15 cellular contexts compared by ENCODE assay signal in genomic region chr5:61019642-61020041, GRCh38.
DNase-seq lines count a peak whose midpoint lies in the region; ATAC-seq, FAIRE-seq and TF ChIP-seq lines count a peak whose summit lies in the region.
"Had no signal": no experiment of that assay in that cellular context is flagged by ENCODE, and none has a peak within 500 bp of the region (broad histone marks: within the 10 kb centered on the region; RNA-seq: fewer than 3 reads in every experiment).

No MANE protein-coding gene starts in this region.

- peaks cover 45% of the 10 kb centered on the region for H3K79me2 ChIP-seq in ACC112 (ENCODE audit: control insufficient read depth, insufficient read depth, low read length, unreplicated experiment)
- no peaks in the 10 kb centered on the region for H3K79me2 ChIP-seq in K562 (ENCODE audit: control insufficient read depth, insufficient read depth, low read length)

- no peak for FAIRE-seq in K562 (lab: Jason Lieb, UNC)
- FAIRE-seq: D721Med had no signal

- no peak for TF ChIP-seq POLR2A in K562 (conservative IDR thresholded peaks at IDR 0.05)

- H3K4me1 ChIP-seq in ACC112 (ENCODE audit: control insufficient read depth, insufficient read depth, low read length, unreplicated experiment) (peaks cover 49% of the 10 kb centered on the region), K562 (replicated peaks in 1 of 2; ENCODE audit: control insufficient read depth in 2 of 2, insufficient read depth in 2 of 2, low read length in 2 of 2) (no peaks in the 10 kb centered on the region), foreskin keratinocyte (peaks cover 28% of the 10 kb centered on the region)

- intact Hi-C loops in K562 (cut with micrococcal nuclease): no loop called here

- 42% methylated on average over 1 of the region's 1 CpG for WGBS in K562 (ENCODE audit: insufficient coverage, low coverage, missing lambda C conversion rate)

- H3K9me1 ChIP-seq in K562 (ENCODE audit: control insufficient read depth, insufficient read depth, low read length): no peaks in the 10 kb centered on the region

- no peaks in the 10 kb centered on the region for H3K36me3 ChIP-seq in ACC112 (ENCODE audit: insufficient read depth, low read length)
- H3K36me3 ChIP-seq in K562 (ENCODE audit: control insufficient read depth, insufficient read depth, low read length): no peaks in the 10 kb centered on the region

- no peak overlapping the region for H3K4me2 ChIP-seq in K562 (ENCODE audit: insufficient read depth, low read length)

- H4K20me1 ChIP-seq in K562 (replicated peaks; ENCODE audit: control insufficient read depth, insufficient read depth, low read length): no peaks in the 10 kb centered on the region

- DNase-seq in NCI-H69 (lab: John Stamatoyannopoulos, UW) (peak; percentile 9), K562 (ENCODE audit: extremely low read depth in 1 of 4, low spot score in 3 of 4) (no peak), foreskin keratinocyte (no peak), T-helper 2 cell (no peak)
- DNase-seq: CD4-positive, alpha-beta memory T cell; HFFc6; KG1; NCI-H187 treated with DMSO at 0.1 percent for 48 hours; NCI-H2171; NCI-H510A; SIG-M5 had no signal

- no peaks in the 10 kb centered on the region for H3K9me3 ChIP-seq in K562 (replicated peaks; ENCODE audit: control insufficient read depth, insufficient read depth, low read depth, low read length)

- POLR2A ChIA-PET in K562 (lab: Yijun Ruan, JAX): interaction anchor here (1.0 kb wide), 1 partner anchor 11 kb away, joined by 3 read pairs; no protein-coding TSS in a partner anchor

- TF ChIP-seq CTCF in K562 (IDR thresholded peaks at IDR 0.05 in 2 of 3, conservative IDR thresholded peaks at IDR 0.05 in 1 of 3; ENCODE audit: insufficient read depth in 2 of 3, low read depth in 1 of 3, low read length in 3 of 3) (no peak), foreskin keratinocyte (conservative IDR thresholded peaks at IDR 0.05) (no peak)

- no peak for TF ChIP-seq EP300 in K562 (IDR thresholded peaks at IDR 0.05; ENCODE audit: low read length)

- no peak overlapping the region for H3K9ac ChIP-seq in K562 (ENCODE audit: insufficient read depth in 1 of 2, low read depth in 2 of 2, low read length in 2 of 2)

- H3K27me3 ChIP-seq in ACC112 (ENCODE audit: insufficient read depth, low read length): no peaks in the 10 kb centered on the region
- H3K27me3 ChIP-seq in K562 (ENCODE audit: control insufficient read depth in 2 of 2, insufficient read depth in 2 of 2, low read length in 2 of 2): no peaks in the 10 kb centered on the region
- H3K27me3 ChIP-seq in foreskin keratinocyte: no peaks in the 10 kb centered on the region

- peak overlapping the region; percentile 73 for H3K27ac ChIP-seq in ACC112 (ENCODE audit: low read depth, low read length)
- H3K27ac ChIP-seq in K562 (ENCODE audit: extremely low read depth, low read depth, low read length): no peak overlapping the region
- peak overlapping the region; percentile 12 for H3K27ac ChIP-seq in foreskin keratinocyte

- CTCF ChIA-PET in K562 (lab: Yijun Ruan, JAX; ENCODE audit: low intra/inter-chr PET ratio): no interaction called here

- no peak for TF ChIP-seq RAD21 in K562 (CRISPR knock-in tag; conservative IDR thresholded peaks at IDR 0.05 in 1 of 2, IDR thresholded peaks at IDR 0.05 in 1 of 2)

- H2AFZ ChIP-seq in ACC112 (ENCODE audit: low read length, unreplicated experiment) (no peak overlapping the region), K562 (ENCODE audit: low read depth, low read length) (no peak overlapping the region)

- H3K4me3 ChIP-seq in ACC112 (ENCODE audit: low read depth, low read length): peak overlapping the region; percentile 45; the same call in 1 of the 2 replicates
- H3K4me3 ChIP-seq in K562: no peak overlapping the region

- BruUV-seq in K562 (replicated peaks; lab: Mats Ljungman, UMichigan): no TSS peak

- ATAC-seq in K562 (no peak), foreskin keratinocyte (no peak), GM21723 (IDR thresholded peaks at IDR 0.05; ENCODE audit: unreplicated experiment) (no peak), HG02852 (IDR thresholded peaks at IDR 0.05; ENCODE audit: unreplicated experiment) (no peak)

- in situ Hi-C loops in K562 (cut with MboI): no loop called here

TF ChIP-seq in K562, 482 proteins besides CTCF, POLR2A, EP300 and RAD21:
- TF ChIP-seq NFE2 (IDR thresholded peaks at IDR 0.05; ENCODE audit: low read depth): peak; percentile 76
- no peak for TF ChIP-seq U2AF2 (optimal IDR thresholded peaks at IDR 0.05; ENCODE audit: low read depth, low read length)
- 0 out of 2 replicates have a peak, but pooled peaks have one; percentile 23 for TF ChIP-seq ZNF316 (IDR thresholded peaks at IDR 0.05)
